ENCODE assay signal across 8 cellular contexts in genomic region chr5:65926276-65926761, GRCh38. TPM values are rescaled to one million over a fixed set of nuclear protein-coding genes. Genes with fewer than 3 reads are reported as not detected.
DNase-seq lines count a peak whose midpoint lies in the region; ATAC-seq and TF ChIP-seq lines count a peak whose summit lies in the region.

ERBIN (plus strand) TSS chr5:65926575; CDS start chr5:65992719, 66,144 bp downstream.

- WGBS in ectodermal cell, 2 experiments = 0% methylated on average over 44 of the region's 44 CpGs
- 0% methylated on average over 40 to 44 of the region's 44 CpGs for WGBS in lung, 2 donors

- DNase-seq in NK-92 treated with Interleukin-12 subunit alpha and Interleukin-12 subunit beta, amount 100 ng/mL, for 24 hours (lab: John Stamatoyannopoulos, UW) = peak; percentile 80
- DNase-seq in NK-92 (lab: John Stamatoyannopoulos, UW; ENCODE audit: unreplicated experiment) (no peak), NCI-H526 treated with DMSO at 0.1 percent for 48 hours (lab: John Stamatoyannopoulos, UW) (peak; percentile 40), lung (ENCODE audit: low spot score) (peak; percentile 87)
- peak; percentile 21 to 47 for DNase-seq in activated CD8-positive, alpha-beta memory T cell treated with anti-CD3 and anti-CD28 coated beads for 1 hour (ENCODE audit: extremely low read depth in 1 of 2, low read depth in 1 of 2)
- peak; percentile 40 to 53 (median 51) for DNase-seq in stimulated activated CD4-positive, alpha-beta T cell treated with anti-CD3 and anti-CD28 coated beads, TNF-alpha, amount 100 ng/mL, for 4 hours (ENCODE audit: low read depth in 3 of 3)

- H3K4me1 ChIP-seq in ectodermal cell (ENCODE audit: control insufficient read depth, insufficient read depth, low read length) (peaks cover 8% of the 10 kb centered on the region), lung (ENCODE audit: control insufficient read depth in 2 of 2, insufficient read depth in 2 of 2, low read length in 2 of 2) (no peaks in the 10 kb centered on the region)

- H3K27ac ChIP-seq in ectodermal cell (ENCODE audit: insufficient read depth, low read depth, low read length, poor library complexity, severe bottlenecking) (peak within 1 kb of the TSS; percentile 97), lung (ENCODE audit: low read depth in 1 of 2, low read length in 1 of 2) (peak within 1 kb of the TSS; percentile 99 to 100)

- H3K4me3 ChIP-seq in ectodermal cell (ENCODE audit: insufficient read depth, low read depth, low read length) (peak within 1 kb of the TSS; percentile 80), lung (peak within 1 kb of the TSS; percentile 96)

- no peak for TF ChIP-seq CTCF in lung (IDR thresholded peaks at IDR 0.05; ENCODE audit: control extremely low read depth, extremely low read depth)

- ATAC-seq in HG02973 (IDR thresholded peaks at IDR 0.05; ENCODE audit: unreplicated experiment) (peak; percentile 19), lung (ENCODE audit: insufficient read depth, low FRiP score) (peak; percentile 76)

- H3K9me3 ChIP-seq in ectodermal cell (ENCODE audit: control insufficient read depth, low read length) = no peaks in the 10 kb centered on the region
- H3K9me3 ChIP-seq in lung (ENCODE audit: control insufficient read depth in 2 of 2, insufficient read depth in 1 of 2, low read length in 1 of 2) = no peaks in the 10 kb centered on the region

- H3K27me3 ChIP-seq in ectodermal cell (ENCODE audit: control insufficient read depth, insufficient read depth, low read length, poor library complexity, severe bottlenecking) = peaks cover 16% of the 10 kb centered on the region
- no peaks in the 10 kb centered on the region for H3K27me3 ChIP-seq in lung (ENCODE audit: control insufficient read depth, insufficient read depth)

- H3K36me3 ChIP-seq in ectodermal cell (ENCODE audit: control insufficient read depth, insufficient read depth, low read length) = no peaks in the 10 kb centered on the region
- H3K36me3 ChIP-seq in lung (ENCODE audit: control insufficient read depth in 2 of 2, insufficient read depth in 2 of 2, low read length in 2 of 2) = no peaks in the 10 kb centered on the region

RNA-seq across cellular contexts. Expression of gene ERBIN, which starts in this region (rescaled TPM):
- polyA plus RNA-seq in ectodermal cell (2013, experiment 1 of 4) = 34.4 TPM
- 40.2 TPM for polyA plus RNA-seq in ectodermal cell (2013, experiment 2 of 4)
- 26.7 TPM for polyA plus RNA-seq in ectodermal cell (2013, experiment 3 of 4)
- 30.6 TPM for polyA plus RNA-seq in ectodermal cell (2013, experiment 4 of 4)
- total RNA-seq in lung = 100 to 1,000 TPM in 1 of 2 donors, 10 to 100 TPM in 1; 57.5 to 235 TPM
- 10 to 100 TPM; 13.8 to 26.3 TPM for polyA plus RNA-seq in lung
